Comparison of ENCODE assay signal across 8 cellular contexts in the genomic region with DNA sequence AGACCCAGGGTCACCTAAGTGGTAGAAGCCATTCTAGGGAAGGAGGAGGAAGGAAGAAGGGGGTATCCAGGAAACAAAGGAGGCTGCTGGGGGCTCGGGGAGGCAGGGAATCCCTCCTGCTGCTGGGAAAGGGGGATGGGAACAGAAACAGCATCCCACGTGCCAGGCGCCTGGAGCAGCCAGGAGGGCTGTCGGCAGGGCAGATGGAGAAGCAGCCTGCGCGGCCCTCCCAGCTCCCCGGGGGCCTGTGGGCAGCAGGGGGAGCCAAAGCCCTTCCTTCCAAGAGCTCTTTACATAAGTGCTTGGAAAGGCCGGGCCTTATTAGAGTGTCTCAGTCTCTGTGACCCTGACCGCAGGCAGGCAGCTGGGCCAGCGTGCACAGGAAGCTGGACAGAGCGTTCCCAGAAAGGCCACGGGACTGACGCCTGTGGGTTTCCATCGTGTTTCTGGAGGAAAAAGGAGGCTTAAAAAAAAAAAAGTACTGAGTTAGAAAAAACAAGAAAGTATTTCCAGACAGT. TPM values are rescaled to one million over a fixed set of nuclear protein-coding genes. Genes with fewer than 3 reads are reported as not detected.
DNase-seq lines count a peak whose midpoint lies in the region; ATAC-seq lines count a peak whose summit lies in the region.

No MANE protein-coding gene starts in this region.

- no peaks in the 10 kb centered on the region for H3K27me3 ChIP-seq in NT2/D1 (ENCODE audit: insufficient read depth, insufficient read length)
- H3K27me3 ChIP-seq in endocrine pancreas (ENCODE audit: control insufficient read depth, insufficient read depth, low read length): no peaks in the 10 kb centered on the region

- H3K4me3 ChIP-seq in NT2/D1 (ENCODE audit: insufficient read length, low read depth) (no peak overlapping the region), endocrine pancreas (ENCODE audit: control insufficient read depth, insufficient read depth, low read length) (no peak overlapping the region)

- ATAC-seq in HG03139 (IDR thresholded peaks at IDR 0.05; ENCODE audit: unreplicated experiment) (peak; percentile 53), HG02938 (IDR thresholded peaks at IDR 0.05; ENCODE audit: unreplicated experiment) (no peak)

- H3K9me3 ChIP-seq in NT2/D1 (ENCODE audit: insufficient read depth, low read length) (no peaks in the 10 kb centered on the region), endocrine pancreas (ENCODE audit: control insufficient read depth, low read length) (no peaks in the 10 kb centered on the region)

- H3K9ac ChIP-seq in NT2/D1 (ENCODE audit: insufficient read length, low read depth): peak overlapping the region; percentile 72
- peak overlapping the region; percentile 15 for H3K9ac ChIP-seq in endocrine pancreas (ENCODE audit: control insufficient read depth, insufficient read depth, low read length)

- H3K4me1 ChIP-seq in NT2/D1 (ENCODE audit: insufficient read depth, insufficient read length): peaks cover 32% of the 10 kb centered on the region
- H3K4me1 ChIP-seq in endocrine pancreas (ENCODE audit: control insufficient read depth, insufficient read depth, low read length): no peaks in the 10 kb centered on the region

- H3K36me3 ChIP-seq in NT2/D1 (ENCODE audit: insufficient read depth, insufficient read length, low read length) (peaks cover 56% of the 10 kb centered on the region), endocrine pancreas (ENCODE audit: control insufficient read depth, insufficient read depth, low read length) (no peaks in the 10 kb centered on the region)

- peak; percentile 95 for DNase-seq in DMS 273 (lab: John Stamatoyannopoulos, UW; ENCODE audit: unreplicated experiment)
- peak; percentile 90 for DNase-seq in NT2/D1 (ENCODE audit: low read depth, low spot score)
- peak; percentile 81 for DNase-seq in activated CD8-positive, alpha-beta memory T cell treated with anti-CD3 and anti-CD28 coated beads, Interleukin-2, amount 50 U/mL, for 48 hours
- DNase-seq in mesenteric fat pad (ENCODE audit: low spot score): peak; percentile 94
- peak; percentile 33 for DNase-seq in stimulated activated CD8-positive, alpha-beta memory T cell treated with anti-CD3 and anti-CD28 coated beads, Interleukin-12 subunit alpha, Interleukin-12 subunit beta, amount 100 ng/mL, for 24 hours (ENCODE audit: extremely low read depth)

RNA-seq across cellular contexts. Expression of a gene that starts 24.8 kb away (rescaled TPM):
- total RNA-seq in mesenteric fat pad: 14.0 TPM

RNA-seq across cellular contexts. Expression of a gene that starts 41.0 kb away (rescaled TPM):
- 18.6 TPM for total RNA-seq in mesenteric fat pad

RNA-seq across cellular contexts. Expression of a gene that starts 43.4 kb away (rescaled TPM):
- total RNA-seq in mesenteric fat pad: 92.3 TPM

Comparison
In these comparisons a context has a peak if more than half of its experiments do, and no peak if none do; other contexts are left out.
1. DNase-seq: peak in every context shown above with its lines; median percentile 95 in DMS 273; 94 in mesenteric fat pad; 90 in NT2/D1; 81 in activated CD8-positive, alpha-beta memory T cell treated with anti-CD3 and anti-CD28 coated beads, Interleukin-2, amount 50 U/mL, for 48 hours; 33 in stimulated activated CD8-positive, alpha-beta memory T cell treated with anti-CD3 and anti-CD28 coated beads, Interleukin-12 subunit alpha, Interleukin-12 subunit beta, amount 100 ng/mL, for 24 hours.